ENCODE assay signal across 8 cellular contexts in the genomic region with DNA sequence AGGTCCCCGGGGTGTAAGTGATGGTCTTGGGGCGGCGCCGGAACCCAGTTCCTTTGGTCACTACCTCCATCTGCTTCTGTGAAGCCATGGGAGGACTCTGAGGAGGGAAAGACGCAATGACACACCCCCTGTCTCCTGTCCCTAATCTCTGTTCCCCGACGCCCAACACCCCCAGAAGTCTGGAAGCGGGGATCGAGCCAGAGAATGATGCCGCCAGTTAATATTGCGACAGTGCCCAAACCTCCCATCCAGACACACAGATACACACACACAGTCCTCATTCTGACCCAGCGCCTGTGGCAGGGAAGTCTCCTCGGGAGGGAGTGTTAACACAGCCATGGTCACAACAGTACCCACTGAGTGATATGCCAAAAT. TPM values are rescaled to one million over a fixed set of nuclear protein-coding genes. Genes with fewer than 3 reads are reported as not detected.
A peak's percentile ranks its signal among the peaks of the same experiment; 100 is the strongest.
DNase-seq lines count a peak whose midpoint lies in the region; ATAC-seq and TF ChIP-seq lines count a peak whose summit lies in the region.

No MANE protein-coding gene starts in this region.

- H3K4me1 Mint-ChIP-seq in IgD-negative memory B cell, result peaks cover 16 to 33% (median 26%) of the 10 kb centered on the region in 3 donors

- H3K9me3 ChIP-seq in mucosa of descending colon, result no peaks in the 10 kb centered on the region

- H3K9me3 Mint-ChIP-seq in IgD-negative memory B cell, result no peaks in the 10 kb centered on the region

- peak overlapping the region; percentile 94 to 100 (median 100) for H3K4me3 Mint-ChIP-seq in IgD-negative memory B cell

- no peaks in the 10 kb centered on the region for H3K36me3 ChIP-seq in mucosa of descending colon (ENCODE audit: low read depth)

- peaks cover 3% of the 10 kb centered on the region for H3K36me3 Mint-ChIP-seq in IgD-negative memory B cell

- H3K27ac Mint-ChIP-seq in IgD-negative memory B cell, result peak overlapping the region; percentile 81 to 98 (median 83)

- H3K4me3 ChIP-seq in choroid plexus epithelial cell (ENCODE audit: low read depth, low read length), result peak overlapping the region; percentile 99
- H3K4me3 ChIP-seq in mucosa of descending colon, result peak overlapping the region; percentile 66

- peaks cover 12% of the 10 kb centered on the region for H3K27me3 Mint-ChIP-seq in IgD-negative memory B cell

- DNase-seq in NCI-H748 (lab: John Stamatoyannopoulos, UW; ENCODE audit: unreplicated experiment) (peak; percentile 36), NCI-H748 treated with DMSO at 0.1 percent for 48 hours (lab: John Stamatoyannopoulos, UW) (no peak), choroid plexus epithelial cell (ENCODE audit: low read depth) (no peak), mucosa of descending colon (no peak), iPS-NIHi7 (ENCODE audit: extremely low spot score) (no peak), mesenteric fat pad (ENCODE audit: low spot score) (no peak), HPDE6-E6E7 (ENCODE audit: extremely low spot score) (no peak)

- TF ChIP-seq CTCF in choroid plexus epithelial cell (conservative IDR thresholded peaks at IDR 0.05; ENCODE audit: low read depth, low read length) (no peak), mucosa of descending colon (IDR thresholded peaks at IDR 0.05) (no peak)

- intact Hi-C loops in mucosa of descending colon (cut with DNase I, micrococcal nuclease), result no loop called here

- peak; percentile 60 for ATAC-seq in mucosa of descending colon

- H3K4me1 ChIP-seq in mucosa of descending colon (ENCODE audit: low read depth), result peaks cover 14% of the 10 kb centered on the region

RNA-seq across cellular contexts. Expression of a gene that starts 0.4 kb away (rescaled TPM):
- not detected for polyA plus RNA-seq in IgD-negative memory B cell
- total RNA-seq in mucosa of descending colon (not detected), mesenteric fat pad (not detected)

RNA-seq across cellular contexts. Expression of a gene that starts 0.5 kb away (rescaled TPM):
- polyA plus RNA-seq in IgD-negative memory B cell, result 133 TPM
- total RNA-seq in mucosa of descending colon, result 10 to 100 TPM; 54.4 to 69.3 (median 61.3) TPM
- total RNA-seq in mesenteric fat pad, result 56.9 TPM

RNA-seq across cellular contexts. Expression of a gene that starts 31.3 kb away (rescaled TPM):
- polyA plus RNA-seq in IgD-negative memory B cell, result not detected
- total RNA-seq in mucosa of descending colon (10 to 100 TPM in 1 of 3 donors, 1 to 10 TPM in 1, under 1 TPM in 1; 0.46 to 21.2 (median 1.7) TPM), mesenteric fat pad (not detected)

RNA-seq across cellular contexts. Expression of a gene that starts 47.0 kb away (rescaled TPM):
- 4.7 TPM for polyA plus RNA-seq in IgD-negative memory B cell
- total RNA-seq in mucosa of descending colon (100 to 1,000 TPM in 1 of 3 donors, 10 to 100 TPM in 2; 26.1 to 100 (median 28.6) TPM), mesenteric fat pad (44.7 TPM)
